In genomic region chr6:161242779-161243693, GRCh38 we compare ENCODE assay signal across 9 cellular contexts. TPM values are rescaled to one million over a fixed set of nuclear protein-coding genes. Genes with fewer than 3 reads are reported as not detected.
A peak's percentile ranks its signal among the peaks of the same experiment; 100 is the strongest.
DNase-seq lines count a peak whose midpoint lies in the region; ATAC-seq, FAIRE-seq and TF ChIP-seq lines count a peak whose summit lies in the region.
"Had no signal": no experiment of that assay in that cellular context is flagged by ENCODE, and none has a peak within 500 bp of the region (broad histone marks: within the 10 kb centered on the region; RNA-seq: fewer than 3 reads in every experiment).

No MANE protein-coding gene starts in this region.

- no peak for FAIRE-seq in GM19239 (lab: Jason Lieb, UNC)

- no peak for TF ChIP-seq CTCF in progenitor cell of endocrine pancreas (IDR thresholded peaks at IDR 0.05; ENCODE audit: unreplicated experiment)

- peaks cover 10% of the 10 kb centered on the region for H3K4me1 Mint-ChIP-seq in activated T-cell treated with anti-CD3 and anti-CD28 coated beads, Interleukin-2, amount 50 U/mL, for 4 hours (ENCODE audit: low read depth)
- H3K4me1 Mint-ChIP-seq in progenitor cell of endocrine pancreas (ENCODE audit: low read depth) = peaks cover 5% of the 10 kb centered on the region

- peak; percentile 16 for DNase-seq in Jurkat, Clone E6-1 (ENCODE audit: low read depth, low spot score)
- no peak for DNase-seq in activated T-cell treated with anti-CD3 and anti-CD28 coated beads, Interleukin-2, amount 50 U/mL, for 4 hours
- peak; percentile 71 for DNase-seq in iPS DF 19.7 (ENCODE audit: low read depth, low spot score)
- DNase-seq in stimulated activated CD8-positive, alpha-beta memory T cell treated with anti-CD3 and anti-CD28 coated beads, Interleukin-4, amount 100 ng/mL, for 24 hours (ENCODE audit: low read depth) = peak; percentile 51
- no peak for DNase-seq in GM19239 (ENCODE audit: insufficient read length, low spot score)
- no peak for DNase-seq in progenitor cell of endocrine pancreas (ENCODE audit: low spot score, unreplicated experiment)

- no peaks in the 10 kb centered on the region for H3K9me3 Mint-ChIP-seq in activated T-cell treated with anti-CD3 and anti-CD28 coated beads, Interleukin-2, amount 50 U/mL, for 4 hours
- no peaks in the 10 kb centered on the region for H3K9me3 Mint-ChIP-seq in progenitor cell of endocrine pancreas (ENCODE audit: low read depth)

- H3K27ac Mint-ChIP-seq in progenitor cell of endocrine pancreas = no peak overlapping the region

- peaks cover 9% of the 10 kb centered on the region for H3K36me3 Mint-ChIP-seq in activated T-cell treated with anti-CD3 and anti-CD28 coated beads, Interleukin-2, amount 50 U/mL, for 4 hours (ENCODE audit: insufficient read depth)
- peaks cover 2% of the 10 kb centered on the region for H3K36me3 Mint-ChIP-seq in progenitor cell of endocrine pancreas (ENCODE audit: insufficient read depth)

- H3K27me3 Mint-ChIP-seq in activated T-cell treated with anti-CD3 and anti-CD28 coated beads, Interleukin-2, amount 50 U/mL, for 4 hours (ENCODE audit: low read depth) = no peaks in the 10 kb centered on the region
- H3K27me3 Mint-ChIP-seq in progenitor cell of endocrine pancreas = no peaks in the 10 kb centered on the region

- H3K4me3 Mint-ChIP-seq in activated T-cell treated with anti-CD3 and anti-CD28 coated beads, Interleukin-2, amount 50 U/mL, for 4 hours = no peak overlapping the region
- no peak overlapping the region for H3K4me3 Mint-ChIP-seq in progenitor cell of endocrine pancreas (ENCODE audit: low read depth)

- peak; percentile 23 to 76 for ATAC-seq in activated T-cell treated with anti-CD3 and anti-CD28 coated beads, Interleukin-2, amount 50 U/mL, for 4 hours
- ATAC-seq in HG03342 (IDR thresholded peaks at IDR 0.05; ENCODE audit: unreplicated experiment) (no peak), GM21737 (IDR thresholded peaks at IDR 0.05; ENCODE audit: unreplicated experiment) (no peak)

- no peak overlapping the region for H3K4me3 ChIP-seq in Jurkat, Clone E6-1 (ENCODE audit: low read length)
- H3K4me3 ChIP-seq: skin epidermis had no signal

RNA-seq across cellular contexts. Expression of gene AGPAT4, which starts 30.8 kb away (rescaled TPM):
- 4.8 TPM for polyA plus RNA-seq in Jurkat, Clone E6-1 (2012; ENCODE audit: insufficient read depth, insufficient read length)
- 1 to 10 TPM; 1.5 to 2.0 (median 2.0) TPM for total RNA-seq in activated T-cell treated with anti-CD3 and anti-CD28 coated beads, Interleukin-2, amount 50 U/mL, for 4 hours
- 43.7 and 44.2 TPM in 2 replicates for total RNA-seq in progenitor cell of endocrine pancreas

Comparison
In these comparisons a context has a peak if more than half of its experiments do, and no peak if none do; other contexts are left out.
1. DNase-seq: peak in Jurkat, Clone E6-1 (single experiment), iPS DF 19.7 (single experiment) and stimulated activated CD8-positive, alpha-beta memory T cell treated with anti-CD3 and anti-CD28 coated beads, Interleukin-4, amount 100 ng/mL, for 24 hours (single experiment); none in activated T-cell treated with anti-CD3 and anti-CD28 coated beads, Interleukin-2, amount 50 U/mL, for 4 hours (single experiment), GM19239 (single experiment) and progenitor cell of endocrine pancreas (single experiment).
2. ATAC-seq: peak in activated T-cell treated with anti-CD3 and anti-CD28 coated beads, Interleukin-2, amount 50 U/mL, for 4 hours (2 of 2); none in HG03342 (single experiment) and GM21737 (single experiment).
3. RNA of gene AGPAT4, which starts 30.8 kb away (total RNA-seq): 43.7 to 44.2 TPM in progenitor cell of endocrine pancreas; 1.5 to 2.0 TPM in activated T-cell treated with anti-CD3 and anti-CD28 coated beads, Interleukin-2, amount 50 U/mL, for 4 hours; every median in the first group is over 10 times any median in the second.